Comparison of ENCODE assay signal across 2 cellular contexts in genomic region chr12:38385492-38385864, GRCh38.
TF ChIP-seq lines count a peak whose summit lies in the region.

No MANE protein-coding gene starts in this region.

TF ChIP-seq in GM23338, 12 proteins besides CTCF, POLR2A, EP300 and RAD21:
- TF ChIP-seq ZNF331 (CRISPR knock-in tag; IDR thresholded peaks at IDR 0.05; ENCODE audit: low read depth) (no peak), ZNF462 (CRISPR knock-in tag; IDR thresholded peaks at IDR 0.05) (no peak), ZNF114 (CRISPR knock-in tag; IDR thresholded peaks at IDR 0.05) (no peak), STAT1 (IDR thresholded peaks at IDR 0.05; ENCODE audit: unreplicated experiment) (no peak), EZH2phosphoT487 (IDR thresholded peaks at IDR 0.05; ENCODE audit: unreplicated experiment) (no peak), EZH2 (IDR thresholded peaks at IDR 0.05; ENCODE audit: low read depth, unreplicated experiment) (no peak), CREB1 (CRISPR knock-in tag; IDR thresholded peaks at IDR 0.05; ENCODE audit: low read depth) (no peak), NANOG (IDR thresholded peaks at IDR 0.05; ENCODE audit: borderline replicate concordance) (no peak), POLR2AphosphoS5 (IDR thresholded peaks at IDR 0.05; ENCODE audit: low read depth) (no peak), ETS1 (IDR thresholded peaks at IDR 0.05) (no peak), JUNB (IDR thresholded peaks at IDR 0.05; ENCODE audit: unreplicated experiment) (no peak), REST (IDR thresholded peaks at IDR 0.05; ENCODE audit: unreplicated experiment) (no peak)

TF ChIP-seq in H1, 55 proteins besides CTCF, POLR2A, EP300 and RAD21:
- TF ChIP-seq RXRA (IDR thresholded peaks at IDR 0.05; ENCODE audit: insufficient read depth, low read depth, low read length), result no peak
- TF ChIP-seq TAF1 (IDR thresholded peaks at IDR 0.05; ENCODE audit: low read depth, low read length), result no peak
- TF ChIP-seq CBX5 (IDR thresholded peaks at IDR 0.05; ENCODE audit: low read depth, low read length), result no peak
- no peak for TF ChIP-seq CREB1 (IDR thresholded peaks at IDR 0.05)
- no peak for TF ChIP-seq EZH2 (IDR thresholded peaks at IDR 0.05; ENCODE audit: low read depth, low read length, severe bottlenecking)
- TF ChIP-seq BACH1 (IDR thresholded peaks at IDR 0.05; ENCODE audit: low read length), result no peak
- no peak for TF ChIP-seq SIN3A (conservative IDR thresholded peaks at IDR 0.05 in 1 of 2, IDR thresholded peaks at IDR 0.05 in 1 of 2; ENCODE audit: low read depth in 1 of 2, low read length in 2 of 2)
- TF ChIP-seq ATF3 (IDR thresholded peaks at IDR 0.05; ENCODE audit: insufficient read depth, low read depth, low read length), result no peak
- TF ChIP-seq RBBP5 (IDR thresholded peaks at IDR 0.05; ENCODE audit: borderline replicate concordance, low read depth, low read length), result no peak
- TF ChIP-seq PHF8 (conservative IDR thresholded peaks at IDR 0.05; ENCODE audit: low read depth, low read length), result no peak
- TF ChIP-seq CTBP2 (IDR thresholded peaks at IDR 0.05; ENCODE audit: borderline replicate concordance, insufficient read depth, insufficient read length, low read length), result no peak
- no peak for TF ChIP-seq RFX5 (IDR thresholded peaks at IDR 0.05; ENCODE audit: borderline replicate concordance, low read depth, low read length)
- no peak for TF ChIP-seq TCF12 (IDR thresholded peaks at IDR 0.05; ENCODE audit: low read depth, low read length)
- TF ChIP-seq EGR1 (IDR thresholded peaks at IDR 0.05; ENCODE audit: borderline replicate concordance, low read depth, low read length), result no peak
TF ChIP-seq in H1: peak in this region for 0.
